8 cellular contexts compared by ENCODE assay signal in the genomic region with DNA sequence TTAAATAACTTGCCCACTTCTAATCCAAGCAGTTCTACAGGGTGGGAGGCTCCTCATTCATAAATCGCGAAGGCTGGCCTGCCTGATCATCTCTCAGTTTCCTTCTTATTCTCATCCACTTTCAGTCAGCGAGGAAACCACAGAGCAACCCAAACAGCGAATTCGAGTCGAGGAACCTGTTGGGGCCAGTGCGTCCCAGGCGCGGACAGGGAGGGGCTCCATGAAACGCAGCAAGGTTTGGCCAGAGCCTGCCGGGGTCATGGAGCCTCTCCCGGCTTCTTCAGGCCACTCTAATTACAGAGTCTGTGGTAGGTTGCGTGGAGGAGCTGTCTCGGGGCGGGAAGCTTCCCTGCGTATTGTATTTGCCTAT. TPM values are rescaled to one million over a fixed set of nuclear protein-coding genes. Genes with fewer than 3 reads are reported as not detected.
A peak's percentile ranks its signal among the peaks of the same experiment; 100 is the strongest.
DNase-seq lines count a peak whose midpoint lies in the region; ATAC-seq and TF ChIP-seq lines count a peak whose summit lies in the region.

No MANE protein-coding gene starts in this region.

- 0 to 4% methylated on average over 16 of the region's 16 CpGs for WGBS in tibial nerve, 2 donors

- peaks cover 7% of the 10 kb centered on the region for H3K36me3 Mint-ChIP-seq in dendritic cell treated with granulocyte-macrophage colony-stimulating factor and Interleukin-4, amounts not matched to agents 40 ng/mL and 50 ng/mL, for 4 days (ENCODE audit: low read depth)

- no peak for TF ChIP-seq CTCF in tibial nerve (IDR thresholded peaks at IDR 0.05)

- ATAC-seq in HG02610 (IDR thresholded peaks at IDR 0.05; ENCODE audit: unreplicated experiment), result no peak

- no peaks in the 10 kb centered on the region for H3K9me3 Mint-ChIP-seq in dendritic cell treated with granulocyte-macrophage colony-stimulating factor and Interleukin-4, amounts not matched to agents 40 ng/mL and 50 ng/mL, for 4 days

- peak overlapping the region; percentile 60 for H3K4me3 ChIP-seq in mononuclear cell (ENCODE audit: low read length)
- peak overlapping the region; percentile 40 to 80 (median 68) for H3K4me3 ChIP-seq in tibial nerve

- H3K9me3 ChIP-seq in mononuclear cell (ENCODE audit: low read depth, low read length) (no peaks in the 10 kb centered on the region), tibial nerve (no peaks in the 10 kb centered on the region)

- intact Hi-C loops in dendritic cell treated with granulocyte-macrophage colony-stimulating factor and Interleukin-4, amounts not matched to agents 40 ng/mL and 50 ng/mL, for 4 days (cut with micrococcal nuclease), result no loop called here

- peaks cover 48% of the 10 kb centered on the region for H3K27me3 Mint-ChIP-seq in dendritic cell treated with granulocyte-macrophage colony-stimulating factor and Interleukin-4, amounts not matched to agents 40 ng/mL and 50 ng/mL, for 4 days

- TF ChIP-seq EP300 in tibial nerve (IDR thresholded peaks at IDR 0.05), result no peak

- H3K4me3 Mint-ChIP-seq in dendritic cell treated with granulocyte-macrophage colony-stimulating factor and Interleukin-4, amounts not matched to agents 40 ng/mL and 50 ng/mL, for 4 days, result peak overlapping the region; percentile 92

- H3K27me3 ChIP-seq in mononuclear cell (ENCODE audit: insufficient read depth, low read length), result peaks cover 41% of the 10 kb centered on the region
- peaks cover 0 to 13% of the 10 kb centered on the region in 2 donors for H3K27me3 ChIP-seq in tibial nerve

- peak overlapping the region; percentile 95 for H3K27ac Mint-ChIP-seq in dendritic cell treated with granulocyte-macrophage colony-stimulating factor and Interleukin-4, amounts not matched to agents 40 ng/mL and 50 ng/mL, for 4 days

- H3K4me1 ChIP-seq in mononuclear cell (ENCODE audit: insufficient read depth, low read length) (peaks cover 31% of the 10 kb centered on the region), tibial nerve (peaks cover 0 to 51% (median 11%) of the 10 kb centered on the region in 4 donors)

- peaks cover 30% of the 10 kb centered on the region for H3K4me1 Mint-ChIP-seq in dendritic cell treated with granulocyte-macrophage colony-stimulating factor and Interleukin-4, amounts not matched to agents 40 ng/mL and 50 ng/mL, for 4 days (ENCODE audit: low read depth)

- no peak for TF ChIP-seq POLR2A in tibial nerve (IDR thresholded peaks at IDR 0.05)

- H3K36me3 ChIP-seq in tibial nerve, result no peaks in the 10 kb centered on the region

- peak overlapping the region; percentile 77 to 94 (median 86) for H3K27ac ChIP-seq in tibial nerve

- DNase-seq in activated naive CD4-positive, alpha-beta T cell treated with Interleukin-2 at 50 U/mL for 16 hours, result peak; percentile 19
- no peak for DNase-seq in activated naive CD4-positive, alpha-beta T cell (lab: John Stamatoyannopoulos, UW)
- DNase-seq in tibial nerve (ENCODE audit: low spot score in 2 of 2) (no peak), mucosa of gallbladder (ENCODE audit: low spot score) (no peak)

TF ChIP-seq in PFSK-1, 5 proteins besides CTCF, POLR2A, EP300 and RAD21:
- TF ChIP-seq SIN3A (IDR thresholded peaks at IDR 0.05; ENCODE audit: borderline replicate concordance, insufficient read depth, low read length), result 0 out of 2 replicates have a peak, but pooled peaks have one; percentile 39
- TF ChIP-seq POLR2AphosphoS5 (IDR thresholded peaks at IDR 0.05; ENCODE audit: low read depth, low read length), result no peak
- TF ChIP-seq, protein P1, sequence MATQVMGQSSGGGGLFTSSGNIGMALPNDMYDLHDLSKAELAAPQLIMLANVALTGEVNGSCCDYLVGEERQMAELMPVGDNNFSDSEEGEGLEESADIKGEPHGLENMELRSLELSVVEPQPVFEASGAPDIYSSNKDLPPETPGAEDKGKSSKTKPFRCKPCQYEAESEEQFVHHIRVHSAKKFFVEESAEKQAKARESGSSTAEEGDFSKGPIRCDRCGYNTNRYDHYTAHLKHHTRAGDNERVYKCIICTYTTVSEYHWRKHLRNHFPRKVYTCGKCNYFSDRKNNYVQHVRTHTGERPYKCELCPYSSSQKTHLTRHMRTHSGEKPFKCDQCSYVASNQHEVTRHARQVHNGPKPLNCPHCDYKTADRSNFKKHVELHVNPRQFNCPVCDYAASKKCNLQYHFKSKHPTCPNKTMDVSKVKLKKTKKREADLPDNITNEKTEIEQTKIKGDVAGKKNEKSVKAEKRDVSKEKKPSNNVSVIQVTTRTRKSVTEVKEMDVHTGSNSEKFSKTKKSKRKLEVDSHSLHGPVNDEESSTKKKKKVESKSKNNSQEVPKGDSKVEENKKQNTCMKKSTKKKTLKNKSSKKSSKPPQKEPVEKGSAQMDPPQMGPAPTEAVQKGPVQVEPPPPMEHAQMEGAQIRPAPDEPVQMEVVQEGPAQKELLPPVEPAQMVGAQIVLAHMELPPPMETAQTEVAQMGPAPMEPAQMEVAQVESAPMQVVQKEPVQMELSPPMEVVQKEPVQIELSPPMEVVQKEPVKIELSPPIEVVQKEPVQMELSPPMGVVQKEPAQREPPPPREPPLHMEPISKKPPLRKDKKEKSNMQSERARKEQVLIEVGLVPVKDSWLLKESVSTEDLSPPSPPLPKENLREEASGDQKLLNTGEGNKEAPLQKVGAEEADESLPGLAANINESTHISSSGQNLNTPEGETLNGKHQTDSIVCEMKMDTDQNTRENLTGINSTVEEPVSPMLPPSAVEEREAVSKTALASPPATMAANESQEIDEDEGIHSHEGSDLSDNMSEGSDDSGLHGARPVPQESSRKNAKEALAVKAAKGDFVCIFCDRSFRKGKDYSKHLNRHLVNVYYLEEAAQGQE (IDR thresholded peaks at IDR 0.05; ENCODE audit: insufficient read depth in 1 of 2, low read depth in 2 of 2, low read length in 2 of 2), result no peak
- TF ChIP-seq TAF1 (IDR thresholded peaks at IDR 0.05; ENCODE audit: borderline replicate concordance, insufficient read depth, low read length), result no peak
- no peak for TF ChIP-seq FOXP2 (optimal IDR thresholded peaks at IDR 0.05; ENCODE audit: borderline replicate concordance, extremely low read depth, extremely low read length, insufficient read depth)
TF ChIP-seq in PFSK-1: peak in this region for 1.

RNA-seq across cellular contexts. Expression of a gene that starts 0.7 kb away (rescaled TPM):
- polyA plus RNA-seq in PFSK-1 (2012; ENCODE audit: insufficient read length, low read depth), result 8.4 TPM
- total RNA-seq in mononuclear cell (0.42 TPM), tibial nerve (10 to 100 TPM; 19.2 to 34.7 (median 25.8) TPM), mucosa of gallbladder (5.3 TPM)
